In the genomic region with DNA sequence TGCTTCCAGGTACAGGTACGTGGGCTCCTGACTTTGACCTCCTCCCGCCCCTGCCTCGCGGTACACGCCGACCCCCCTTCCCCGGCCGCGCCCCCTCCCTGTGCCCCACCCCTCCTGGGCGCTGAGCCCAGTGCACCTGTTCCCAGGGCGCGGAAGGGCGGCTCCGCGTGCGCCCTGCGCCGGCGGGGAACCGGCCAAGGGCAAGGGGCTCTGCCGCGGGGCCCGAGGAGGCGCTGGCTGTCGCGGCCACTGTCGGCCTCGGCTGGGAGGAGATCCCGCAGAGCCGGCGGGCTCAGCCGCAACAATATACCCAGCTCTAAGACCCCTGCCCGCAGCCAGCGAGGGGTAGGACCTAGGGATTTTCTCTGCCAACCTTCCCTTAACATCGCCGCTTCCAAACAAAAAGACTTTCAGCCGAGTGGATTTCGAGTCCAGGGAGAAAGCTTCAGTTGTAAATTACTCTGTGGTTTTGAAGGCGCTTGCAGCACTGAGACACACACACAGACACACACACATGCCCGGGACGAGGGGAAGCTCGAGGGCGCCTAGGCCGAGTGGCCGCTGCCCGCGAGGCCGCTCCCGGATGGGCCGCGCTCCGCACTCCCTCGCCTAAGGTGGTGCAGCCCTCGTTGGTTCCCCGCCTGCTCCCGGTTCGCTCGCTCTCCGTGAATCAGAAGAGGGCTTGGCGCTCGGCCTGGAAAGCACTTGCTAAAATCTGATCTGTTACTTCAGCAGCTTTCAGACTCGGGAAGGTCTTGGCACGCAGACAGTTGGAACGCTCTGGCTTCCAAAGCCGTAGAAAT, we compare ENCODE assay signal across 1 cellular context.
TF ChIP-seq lines count a peak whose summit lies in the region.

No MANE protein-coding gene starts in this region.

TF ChIP-seq in IMR-90, 13 proteins besides CTCF, POLR2A, EP300 and RAD21 (continued from another document):
- TF ChIP-seq, protein P1, sequence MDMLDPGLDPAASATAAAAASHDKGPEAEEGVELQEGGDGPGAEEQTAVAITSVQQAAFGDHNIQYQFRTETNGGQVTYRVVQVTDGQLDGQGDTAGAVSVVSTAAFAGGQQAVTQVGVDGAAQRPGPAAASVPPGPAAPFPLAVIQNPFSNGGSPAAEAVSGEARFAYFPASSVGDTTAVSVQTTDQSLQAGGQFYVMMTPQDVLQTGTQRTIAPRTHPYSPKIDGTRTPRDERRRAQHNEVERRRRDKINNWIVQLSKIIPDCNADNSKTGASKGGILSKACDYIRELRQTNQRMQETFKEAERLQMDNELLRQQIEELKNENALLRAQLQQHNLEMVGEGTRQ (IDR thresholded peaks at IDR 0.05; ENCODE audit: low read depth, low read length) = no peak
TF ChIP-seq in IMR-90: peak in this region for 0.
